8 cellular contexts compared by ENCODE assay signal in the genomic region with DNA sequence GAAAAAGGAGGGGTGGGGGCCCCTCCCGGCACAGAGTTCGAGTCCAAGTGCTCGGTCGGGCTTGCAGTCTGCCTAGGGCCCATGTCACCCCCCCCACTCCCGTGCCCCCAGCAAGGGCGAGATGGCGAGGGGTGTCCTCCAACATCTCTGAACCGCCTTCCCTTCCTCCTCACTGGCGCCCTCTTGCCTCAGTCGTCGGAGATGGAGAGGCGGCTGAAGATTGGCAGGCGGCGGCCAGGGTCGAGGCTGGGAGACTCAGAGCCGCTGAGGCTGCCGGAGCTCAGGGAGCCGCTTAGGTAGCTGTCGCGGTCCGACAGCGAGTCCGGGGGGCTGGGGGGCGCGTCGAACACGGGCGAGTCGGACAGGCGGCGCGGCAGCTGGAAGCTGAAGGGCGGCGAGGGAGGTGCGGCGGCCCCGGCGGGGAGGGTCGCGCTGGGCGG. TPM values are rescaled to one million over a fixed set of nuclear protein-coding genes. Genes with fewer than 3 reads are reported as not detected.
DNase-seq lines count a peak whose midpoint lies in the region; ATAC-seq, FAIRE-seq and TF ChIP-seq lines count a peak whose summit lies in the region.

No MANE protein-coding gene starts in this region.

- H3K36me3 ChIP-seq in Panc1 (ENCODE audit: control insufficient read depth, insufficient read depth, low read length) (peaks cover 9% of the 10 kb centered on the region; the same call in 1 of the 2 replicates), neuron (ENCODE audit: insufficient read depth, low read length) (peaks cover 19% of the 10 kb centered on the region)

- no peak for ATAC-seq in Panc1
- ATAC-seq in GM19395 (IDR thresholded peaks at IDR 0.05; ENCODE audit: unreplicated experiment) = no peak
- ATAC-seq in GM18520 (IDR thresholded peaks at IDR 0.05; ENCODE audit: unreplicated experiment) = no peak

- DNase-seq in GM12891 (ENCODE audit: insufficient read length, low spot score) (no peak), Panc1 (ENCODE audit: low read depth, low spot score) (no peak), foreskin fibroblast (peak; percentile 50 to 79), superior temporal gyrus (ENCODE audit: extremely low spot score) (peak; percentile 67)
- DNase-seq in activated T-helper 9 cell treated with anti-CD3 and anti-CD28 coated beads, Interleukin-2, amount 50 U/mL, for 16 hours (ENCODE audit: low read depth) = peak; percentile 58

- POLR2A ChIA-PET in Panc1 (lab: Charles Lee) = no interaction called here

- H3K9me3 ChIP-seq in Panc1 (ENCODE audit: control insufficient read depth, insufficient read depth, low read depth, low read length) (no peaks in the 10 kb centered on the region), neuron (ENCODE audit: low read length) (no peaks in the 10 kb centered on the region)

- H3K4me3 ChIP-seq in Panc1 (ENCODE audit: low read depth in 2 of 2, low read length in 2 of 2) (peak overlapping the region; percentile 66 to 90), foreskin fibroblast (ENCODE audit: low read depth in 1 of 2, low read length in 2 of 2) (peak overlapping the region; percentile 87 to 92), neuron (ENCODE audit: low read length) (peak overlapping the region; percentile 79)

- in situ Hi-C loops in Panc1 (cut with HindIII; ENCODE audit: low pct_unique_long_range_greater_than_20kb, low sequenced_read_pairs) = no loop called here

- H3K4me1 ChIP-seq in Panc1 (ENCODE audit: control insufficient read depth, insufficient read depth, low read length) (peaks cover 45% of the 10 kb centered on the region), neuron (ENCODE audit: insufficient read depth, low read length) (peaks cover 50% of the 10 kb centered on the region)

- peak overlapping the region; percentile 91 for H3K27ac ChIP-seq in Panc1 (ENCODE audit: low read length)

- peak; percentile 35 for FAIRE-seq in GM12891 (lab: Jason Lieb, UNC)

- TF ChIP-seq POLR2A in GM12891 (IDR thresholded peaks at IDR 0.05; ENCODE audit: low read depth, low read length) = no peak

- no peak overlapping the region for H2AFZ ChIP-seq in neuron (ENCODE audit: low read depth, low read length)

- TF ChIP-seq CTCF in Panc1 (IDR thresholded peaks at IDR 0.05) = peak; percentile 78
- TF ChIP-seq CTCF in foreskin fibroblast (IDR thresholded peaks at IDR 0.05; ENCODE audit: low read depth, low read length) = peak; percentile 32

- intact Hi-C loops in Panc1 (cut with micrococcal nuclease; ENCODE audit: unreplicated experiment) = loop anchor here (5.0 to 10.0 kb wide), 2 partner anchors 199 to 247 kb away; no protein-coding TSS in a partner anchor

- no TSS peak for BruUV-seq in Panc1 (replicated peaks; lab: Mats Ljungman, UMichigan)

- H3K27me3 ChIP-seq in Panc1 (ENCODE audit: control insufficient read depth, insufficient read depth, low read length) (no peaks in the 10 kb centered on the region), neuron (ENCODE audit: insufficient read depth, low read length) (no peaks in the 10 kb centered on the region)

- CTCF ChIA-PET in Panc1 (lab: Charles Lee) = no interaction called here

TF ChIP-seq in GM12891, 5 proteins besides CTCF, POLR2A, EP300 and RAD21:
- no peak for TF ChIP-seq TAF1 (IDR thresholded peaks at IDR 0.05; ENCODE audit: low read depth, low read length)
- no peak for TF ChIP-seq POLR2AphosphoS5 (IDR thresholded peaks at IDR 0.05; ENCODE audit: low read depth, low read length)

RNA-seq across cellular contexts. Expression of gene ZFP36L2, which starts 2.3 kb away (rescaled TPM):
- polyA plus RNA-seq in GM12891 (2012; ENCODE audit: low read depth, missing spikeins) = 16.6 TPM
- 46.3 TPM for total RNA-seq in Panc1 (2021; ENCODE audit: unreplicated experiment)
- 29.3 TPM for polyA plus RNA-seq in Panc1 (2012; ENCODE audit: insufficient read length)

Comparison
In these comparisons a context has a peak if more than half of its experiments do, and no peak if none do; other contexts are left out.
1. DNase-seq: peak in activated T-helper 9 cell treated with anti-CD3 and anti-CD28 coated beads, Interleukin-2, amount 50 U/mL, for 16 hours (single experiment), foreskin fibroblast (2 of 2) and superior temporal gyrus (single experiment); none in GM12891 (single experiment) and Panc1 (single experiment).
2. Peak in every context shown above with its lines, with median percentiles within 50 percentile points of each other: H3K4me3 ChIP-seq.